In the genomic region with DNA sequence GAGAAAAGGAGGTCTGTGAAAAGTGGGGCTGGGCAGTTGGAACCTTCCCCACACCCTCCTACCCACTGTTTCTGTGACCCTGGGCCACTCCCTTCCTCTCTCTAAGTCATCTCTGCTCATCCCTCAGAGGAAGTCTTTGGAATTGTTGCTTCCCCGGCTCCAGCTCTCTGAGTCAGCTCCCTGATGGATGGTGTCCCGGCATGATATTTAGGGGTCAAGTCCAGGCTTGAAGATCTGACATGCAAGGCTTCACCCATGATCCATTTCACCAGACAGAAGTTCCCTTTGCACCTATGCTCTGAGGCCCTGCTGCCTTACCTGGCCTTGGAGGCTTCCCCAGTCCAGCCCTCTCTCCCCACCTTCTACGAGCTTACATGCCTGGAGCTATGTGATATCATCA, we compare ENCODE assay signal across 16 cellular contexts. TPM values are rescaled to one million over a fixed set of nuclear protein-coding genes. Genes with fewer than 3 reads are reported as not detected.
"Had no signal": no experiment of that assay in that cellular context is flagged by ENCODE, and none has a peak within 500 bp of the region (broad histone marks: within the 10 kb centered on the region; RNA-seq: fewer than 3 reads in every experiment).

No MANE protein-coding gene starts in this region.

- H3K4me1 ChIP-seq: transverse colon, vagina had no signal

- H3K4me1 Mint-ChIP-seq: brain had no signal

- H3K36me3 Mint-ChIP-seq: activated naive CD8-positive, alpha-beta T cell treated with anti-CD3 and anti-CD28 coated beads, Interleukin-2, amount 10 ng/mL, durations not matched to agents 7 days and 5 days; brain; natural killer cell had no signal

- H3K4me3 Mint-ChIP-seq: activated CD4-positive, alpha-beta T cell treated with anti-CD3 and anti-CD28 coated beads, Interleukin-2, amount 10 ng/mL, durations not matched to agents 7 days and 5 days; activated naive CD8-positive, alpha-beta T cell treated with anti-CD3 and anti-CD28 coated beads, Interleukin-2, amount 10 ng/mL, durations not matched to agents 7 days and 5 days; brain; natural killer cell had no signal

- H3K27me3 ChIP-seq: right atrium auricular region, vagina had no signal

- H3K4me3 ChIP-seq: right atrium auricular region, transverse colon, vagina had no signal

- DNase-seq: activated CD4-positive, alpha-beta T cell treated with anti-CD3 and anti-CD28 coated beads, Interleukin-2, amount 10 ng/mL, durations not matched to agents 7 days and 5 days; activated naive CD4-positive, alpha-beta T cell; activated naive CD8-positive, alpha-beta T cell treated with anti-CD3 and anti-CD28 coated beads, Interleukin-2, amount 10 ng/mL, durations not matched to agents 7 days and 5 days; cortex of kidney; effector CD4-positive, alpha-beta T cell; kidney glomerular epithelial cell; mesendoderm; natural killer cell; stimulated activated CD4-positive, alpha-beta T cell treated with anti-CD3 and anti-CD28 coated beads, Interleukin-4, amount 100 ng/mL, for 24 hours; stimulated activated naive CD4-positive, alpha-beta T cell; T-helper 9 cell; transverse colon had no signal

- H3K36me3 ChIP-seq: right atrium auricular region, transverse colon, vagina had no signal

- H3K27ac ChIP-seq: right atrium auricular region, transverse colon, vagina had no signal

- H3K27ac Mint-ChIP-seq: activated CD4-positive, alpha-beta T cell treated with anti-CD3 and anti-CD28 coated beads, Interleukin-2, amount 10 ng/mL, durations not matched to agents 7 days and 5 days; activated naive CD8-positive, alpha-beta T cell treated with anti-CD3 and anti-CD28 coated beads, Interleukin-2, amount 10 ng/mL, durations not matched to agents 7 days and 5 days; brain; natural killer cell; progenitor cell of endocrine pancreas had no signal

- H3K9me3 ChIP-seq: right atrium auricular region, transverse colon, vagina had no signal

- H3K9me3 Mint-ChIP-seq: activated CD4-positive, alpha-beta T cell treated with anti-CD3 and anti-CD28 coated beads, Interleukin-2, amount 10 ng/mL, durations not matched to agents 7 days and 5 days; activated naive CD8-positive, alpha-beta T cell treated with anti-CD3 and anti-CD28 coated beads, Interleukin-2, amount 10 ng/mL, durations not matched to agents 7 days and 5 days; natural killer cell had no signal

- ATAC-seq: natural killer cell had no signal

RNA-seq across cellular contexts. Expression of a gene that starts 13.3 kb away (rescaled TPM):
- total RNA-seq: activated CD4-positive, alpha-beta T cell treated with anti-CD3 and anti-CD28 coated beads, Interleukin-2, amount 10 ng/mL, durations not matched to agents 7 days and 5 days; activated naive CD8-positive, alpha-beta T cell treated with anti-CD3 and anti-CD28 coated beads, Interleukin-2, amount 10 ng/mL, durations not matched to agents 7 days and 5 days; progenitor cell of endocrine pancreas had no signal
